In genomic region chr14:52402812-52403526, GRCh38 we compare ENCODE assay signal across 9 cellular contexts.
DNase-seq lines count a peak whose midpoint lies in the region; ATAC-seq and TF ChIP-seq lines count a peak whose summit lies in the region.
"Had no signal": no experiment of that assay in that cellular context is flagged by ENCODE, and none has a peak within 500 bp of the region (broad histone marks: within the 10 kb centered on the region; RNA-seq: fewer than 3 reads in every experiment).

No MANE protein-coding gene starts in this region.

- TF ChIP-seq POLR2A in gastroesophageal sphincter (IDR thresholded peaks at IDR 0.05): no peak

- TF ChIP-seq EP300 in gastroesophageal sphincter (IDR thresholded peaks at IDR 0.05): no peak

- no peaks in the 10 kb centered on the region for H3K9me3 ChIP-seq in gastroesophageal sphincter

- H3K9me3 Mint-ChIP-seq in activated naive CD8-positive, alpha-beta T cell treated with anti-CD3 and anti-CD28 coated beads, Interleukin-2, amount 50 U/mL, for 24 hours: no peaks in the 10 kb centered on the region
- no peaks in the 10 kb centered on the region for H3K9me3 Mint-ChIP-seq in type B pancreatic cell

- H3K27ac Mint-ChIP-seq in activated naive CD8-positive, alpha-beta T cell treated with anti-CD3 and anti-CD28 coated beads, Interleukin-2, amount 50 U/mL, for 24 hours: peak overlapping the region; percentile 44
- H3K27ac Mint-ChIP-seq in type B pancreatic cell: no peak overlapping the region

- WGBS in gastroesophageal sphincter (ENCODE audit: low coverage in 1 of 2), 2 donors: 70 to 80% methylated on average over 4 of the region's 4 CpGs

- H3K36me3 ChIP-seq in gastroesophageal sphincter: no peaks in the 10 kb centered on the region

- peaks cover 6% of the 10 kb centered on the region for H3K27me3 Mint-ChIP-seq in activated naive CD8-positive, alpha-beta T cell treated with anti-CD3 and anti-CD28 coated beads, Interleukin-2, amount 50 U/mL, for 24 hours
- H3K27me3 Mint-ChIP-seq in type B pancreatic cell: no peaks in the 10 kb centered on the region

- H3K4me3 ChIP-seq in AG10803 (ENCODE audit: low read length) (no peak overlapping the region), gastroesophageal sphincter (no peak overlapping the region)
- H3K4me3 ChIP-seq: dorsolateral prefrontal cortex had no signal

- no peak for TF ChIP-seq CTCF in AG10803 (conservative IDR thresholded peaks at IDR 0.05; ENCODE audit: low read length)
- no peak for TF ChIP-seq CTCF in gastroesophageal sphincter (IDR thresholded peaks at IDR 0.05)
- TF ChIP-seq CTCF in type B pancreatic cell (conservative IDR thresholded peaks at IDR 0.05): no peak

- H3K4me1 Mint-ChIP-seq in activated naive CD8-positive, alpha-beta T cell treated with anti-CD3 and anti-CD28 coated beads, Interleukin-2, amount 50 U/mL, for 24 hours: peaks cover 55% of the 10 kb centered on the region
- H3K4me1 Mint-ChIP-seq in type B pancreatic cell (ENCODE audit: unreplicated experiment): peaks cover 18% of the 10 kb centered on the region

- H3K36me3 Mint-ChIP-seq in activated naive CD8-positive, alpha-beta T cell treated with anti-CD3 and anti-CD28 coated beads, Interleukin-2, amount 50 U/mL, for 24 hours (ENCODE audit: low read depth): no peaks in the 10 kb centered on the region
- H3K36me3 Mint-ChIP-seq in type B pancreatic cell: no peaks in the 10 kb centered on the region

- H3K4me1 ChIP-seq in gastroesophageal sphincter: peaks cover 0 to 21% (median 6%) of the 10 kb centered on the region in 3 donors

- DNase-seq in AG10803 (ENCODE audit: low read depth): peak; percentile 16
- DNase-seq in activated naive CD8-positive, alpha-beta T cell treated with anti-CD3 and anti-CD28 coated beads, Interleukin-2, amount 50 U/mL, for 24 hours: no peak
- DNase-seq in NCI-H526 (lab: John Stamatoyannopoulos, UW): no peak
- no peak for DNase-seq in type B pancreatic cell (ENCODE audit: extremely low spot score, unreplicated experiment)
- DNase-seq in DMS79 treated with DMSO at 0.1 percent for 48 hours (lab: John Stamatoyannopoulos, UW): no peak
- DNase-seq: dorsolateral prefrontal cortex had no signal

- no peaks in the 10 kb centered on the region for H3K27me3 ChIP-seq in gastroesophageal sphincter

- ATAC-seq in GM19043 (IDR thresholded peaks at IDR 0.05; ENCODE audit: low read depth, unreplicated experiment) (peak; percentile 46), HG03457 (IDR thresholded peaks at IDR 0.05; ENCODE audit: unreplicated experiment) (peak; percentile 70), gastroesophageal sphincter (no peak)
- peak; percentile 89 for ATAC-seq in activated naive CD8-positive, alpha-beta T cell treated with anti-CD3 and anti-CD28 coated beads, Interleukin-2, amount 50 U/mL, for 24 hours

- H3K27ac ChIP-seq in gastroesophageal sphincter: no peak overlapping the region
- H3K27ac ChIP-seq: dorsolateral prefrontal cortex had no signal

- H3K4me3 Mint-ChIP-seq in activated naive CD8-positive, alpha-beta T cell treated with anti-CD3 and anti-CD28 coated beads, Interleukin-2, amount 50 U/mL, for 24 hours: no peak overlapping the region
- no peak overlapping the region for H3K4me3 Mint-ChIP-seq in type B pancreatic cell
